In the genomic region with DNA sequence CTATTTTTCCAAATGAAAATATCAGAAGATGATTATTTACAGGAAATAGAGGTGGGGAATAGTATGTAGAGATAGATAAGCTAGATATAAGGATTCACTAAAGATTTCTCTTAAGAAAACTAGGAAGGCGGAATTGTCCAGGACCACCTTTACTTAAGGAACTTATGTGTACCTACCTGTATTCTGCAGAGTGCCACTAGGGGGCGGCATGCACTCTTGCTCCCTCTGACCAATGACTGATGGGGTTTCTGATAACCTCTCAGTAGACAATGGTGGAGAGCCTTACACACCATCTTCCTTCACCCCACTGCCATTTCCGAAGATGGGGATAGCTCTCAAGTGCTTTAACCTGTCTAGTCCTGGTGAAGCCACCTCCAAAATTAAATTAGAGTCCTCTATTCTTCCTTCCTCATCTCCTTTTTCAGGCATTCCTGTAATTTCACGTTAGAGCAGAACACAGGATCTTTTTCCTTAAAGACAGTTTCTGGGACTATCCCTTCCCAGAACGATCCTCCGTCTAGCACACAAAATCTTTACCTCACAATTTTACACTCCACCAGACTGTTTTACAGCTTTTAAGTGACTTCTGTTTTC, we compare ENCODE assay signal across 8 cellular contexts.
DNase-seq lines count a peak whose midpoint lies in the region; ATAC-seq and TF ChIP-seq lines count a peak whose summit lies in the region.

No MANE protein-coding gene starts in this region.

- H3K4me3 ChIP-seq in heart left ventricle: no peak overlapping the region
- H3K4me3 ChIP-seq in MG63: no peak overlapping the region

- TF ChIP-seq POLR2A in heart left ventricle (IDR thresholded peaks at IDR 0.05): no peak

- no peaks in the 10 kb centered on the region for H3K9me3 ChIP-seq in heart left ventricle
- H3K9me3 ChIP-seq in MG63: no peaks in the 10 kb centered on the region; the same call in 1 of the 2 replicates

- DNase-seq in heart left ventricle (peak in 2 of 5 donors; percentile 28 to 32), cardiac septum (ENCODE audit: low spot score) (no peak), HCEC 1CT (peak; percentile 5), MG63 (peak; percentile 26), iPS DF 19.7 (ENCODE audit: low read depth, low spot score) (peak; percentile 45)
- DNase-seq in activated CD8-positive, alpha-beta memory T cell treated with anti-CD3 and anti-CD28 coated beads, Interleukin-2, amount 50 U/mL, for 4 hours: peak; percentile 14
- DNase-seq in stimulated activated CD4-positive, alpha-beta T cell treated with anti-CD3 and anti-CD28 coated beads, Interleukin-4, amount 100 ng/mL, for 1 hour: peak; percentile 2

- intact Hi-C loops in heart left ventricle (cut with DNase I) (no loop called here), cardiac septum (cut with DNase I) (no loop called here)

- H3K36me3 ChIP-seq in heart left ventricle (no peaks in the 10 kb centered on the region), MG63 (no peaks in the 10 kb centered on the region)

- H3K27ac ChIP-seq in heart left ventricle: no peak overlapping the region

- ATAC-seq in heart left ventricle (no peak), HG03039 (IDR thresholded peaks at IDR 0.05; ENCODE audit: unreplicated experiment) (no peak)

- peaks cover 0 to 15% (median 0%) of the 10 kb centered on the region in 9 donors for H3K27me3 ChIP-seq in heart left ventricle
- 0 out of 2 replicates have a peak, but pooled peaks cover 4% of the 10 kb centered on the region for H3K27me3 ChIP-seq in MG63

- 76 to 78% (median 77%) methylated on average over 6 of the region's 6 CpGs for WGBS in heart left ventricle, 4 donors

- no peaks in the 10 kb centered on the region for H3K4me1 ChIP-seq in heart left ventricle

- peak; percentile 18 to 73 (median 47) for TF ChIP-seq CTCF in heart left ventricle (IDR thresholded peaks at IDR 0.05)
